1 cellular context compared by ENCODE assay signal in the genomic region with DNA sequence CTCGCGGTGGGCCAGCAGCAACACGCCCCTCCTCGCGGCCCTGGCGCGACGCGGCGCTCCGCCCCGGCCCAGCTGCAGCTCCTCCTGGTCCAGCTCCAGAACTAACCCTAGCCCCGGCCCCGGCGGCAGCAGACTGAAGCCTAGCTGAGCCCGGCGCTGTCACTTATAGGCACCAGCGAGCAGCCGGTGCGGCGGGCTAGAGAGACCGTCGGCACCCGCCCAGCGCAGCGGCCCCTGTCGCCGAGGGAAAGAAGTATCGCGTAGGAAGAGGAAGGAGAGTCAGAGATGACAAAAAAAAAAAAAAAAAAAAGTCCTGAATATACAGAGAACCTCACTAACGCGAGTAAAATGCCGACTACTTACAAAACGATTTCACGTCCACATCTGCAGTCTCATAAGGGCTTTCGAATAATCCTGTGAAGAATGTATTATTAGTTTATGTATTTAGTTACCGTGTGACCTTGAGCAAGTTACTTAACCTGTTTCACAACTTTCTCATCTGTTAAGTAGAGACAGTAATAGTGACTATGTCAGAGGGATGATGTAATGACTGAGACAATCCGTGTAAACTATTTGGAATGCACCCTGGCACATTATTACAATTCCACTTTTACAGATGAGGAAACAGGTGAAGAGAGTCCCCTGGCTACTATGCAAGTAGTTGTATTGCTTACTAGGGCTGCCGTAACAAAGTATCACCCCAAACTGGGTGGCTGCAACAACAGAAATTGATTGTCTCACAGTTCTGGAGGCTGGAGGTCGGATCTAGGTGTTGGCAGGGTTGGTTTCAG.
TF ChIP-seq lines count a peak whose summit lies in the region.

A gene (minus strand): TSS at position 135 of the 791 bp plus-strand sequence. CDS start 791 bp downstream, outside the sequence.

TF ChIP-seq in HepG2, 621 proteins besides CTCF, POLR2A, EP300 and RAD21 (continued from another document and continues in another):
- TF ChIP-seq, protein P1, sequence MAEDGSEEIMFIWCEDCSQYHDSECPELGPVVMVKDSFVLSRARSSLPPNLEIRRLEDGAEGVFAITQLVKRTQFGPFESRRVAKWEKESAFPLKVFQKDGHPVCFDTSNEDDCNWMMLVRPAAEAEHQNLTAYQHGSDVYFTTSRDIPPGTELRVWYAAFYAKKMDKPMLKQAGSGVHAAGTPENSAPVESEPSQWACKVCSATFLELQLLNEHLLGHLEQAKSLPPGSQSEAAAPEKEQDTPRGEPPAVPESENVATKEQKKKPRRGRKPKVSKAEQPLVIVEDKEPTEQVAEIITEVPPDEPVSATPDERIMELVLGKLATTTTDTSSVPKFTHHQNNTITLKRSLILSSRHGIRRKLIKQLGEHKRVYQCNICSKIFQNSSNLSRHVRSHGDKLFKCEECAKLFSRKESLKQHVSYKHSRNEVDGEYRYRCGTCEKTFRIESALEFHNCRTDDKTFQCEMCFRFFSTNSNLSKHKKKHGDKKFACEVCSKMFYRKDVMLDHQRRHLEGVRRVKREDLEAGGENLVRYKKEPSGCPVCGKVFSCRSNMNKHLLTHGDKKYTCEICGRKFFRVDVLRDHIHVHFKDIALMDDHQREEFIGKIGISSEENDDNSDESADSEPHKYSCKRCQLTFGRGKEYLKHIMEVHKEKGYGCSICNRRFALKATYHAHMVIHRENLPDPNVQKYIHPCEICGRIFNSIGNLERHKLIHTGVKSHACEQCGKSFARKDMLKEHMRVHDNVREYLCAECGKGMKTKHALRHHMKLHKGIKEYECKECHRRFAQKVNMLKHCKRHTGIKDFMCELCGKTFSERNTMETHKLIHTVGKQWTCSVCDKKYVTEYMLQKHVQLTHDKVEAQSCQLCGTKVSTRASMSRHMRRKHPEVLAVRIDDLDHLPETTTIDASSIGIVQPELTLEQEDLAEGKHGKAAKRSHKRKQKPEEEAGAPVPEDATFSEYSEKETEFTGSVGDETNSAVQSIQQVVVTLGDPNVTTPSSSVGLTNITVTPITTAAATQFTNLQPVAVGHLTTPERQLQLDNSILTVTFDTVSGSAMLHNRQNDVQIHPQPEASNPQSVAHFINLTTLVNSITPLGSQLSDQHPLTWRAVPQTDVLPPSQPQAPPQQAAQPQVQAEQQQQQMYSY (CRISPR knock-in tag; IDR thresholded peaks at IDR 0.05) = peak; percentile 79
- TF ChIP-seq, protein P2, sequence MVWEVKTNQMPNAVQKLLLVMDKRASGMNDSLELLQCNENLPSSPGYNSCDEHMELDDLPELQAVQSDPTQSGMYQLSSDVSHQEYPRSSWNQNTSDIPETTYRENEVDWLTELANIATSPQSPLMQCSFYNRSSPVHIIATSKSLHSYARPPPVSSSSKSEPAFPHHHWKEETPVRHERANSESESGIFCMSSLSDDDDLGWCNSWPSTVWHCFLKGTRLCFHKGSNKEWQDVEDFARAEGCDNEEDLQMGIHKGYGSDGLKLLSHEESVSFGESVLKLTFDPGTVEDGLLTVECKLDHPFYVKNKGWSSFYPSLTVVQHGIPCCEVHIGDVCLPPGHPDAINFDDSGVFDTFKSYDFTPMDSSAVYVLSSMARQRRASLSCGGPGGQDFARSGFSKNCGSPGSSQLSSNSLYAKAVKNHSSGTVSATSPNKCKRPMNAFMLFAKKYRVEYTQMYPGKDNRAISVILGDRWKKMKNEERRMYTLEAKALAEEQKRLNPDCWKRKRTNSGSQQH (CRISPR knock-in tag; IDR thresholded peaks at IDR 0.05; ENCODE audit: low read depth) = 0 out of 2 replicates have a peak, but pooled peaks have one; percentile 5
- TF ChIP-seq, protein P3, sequence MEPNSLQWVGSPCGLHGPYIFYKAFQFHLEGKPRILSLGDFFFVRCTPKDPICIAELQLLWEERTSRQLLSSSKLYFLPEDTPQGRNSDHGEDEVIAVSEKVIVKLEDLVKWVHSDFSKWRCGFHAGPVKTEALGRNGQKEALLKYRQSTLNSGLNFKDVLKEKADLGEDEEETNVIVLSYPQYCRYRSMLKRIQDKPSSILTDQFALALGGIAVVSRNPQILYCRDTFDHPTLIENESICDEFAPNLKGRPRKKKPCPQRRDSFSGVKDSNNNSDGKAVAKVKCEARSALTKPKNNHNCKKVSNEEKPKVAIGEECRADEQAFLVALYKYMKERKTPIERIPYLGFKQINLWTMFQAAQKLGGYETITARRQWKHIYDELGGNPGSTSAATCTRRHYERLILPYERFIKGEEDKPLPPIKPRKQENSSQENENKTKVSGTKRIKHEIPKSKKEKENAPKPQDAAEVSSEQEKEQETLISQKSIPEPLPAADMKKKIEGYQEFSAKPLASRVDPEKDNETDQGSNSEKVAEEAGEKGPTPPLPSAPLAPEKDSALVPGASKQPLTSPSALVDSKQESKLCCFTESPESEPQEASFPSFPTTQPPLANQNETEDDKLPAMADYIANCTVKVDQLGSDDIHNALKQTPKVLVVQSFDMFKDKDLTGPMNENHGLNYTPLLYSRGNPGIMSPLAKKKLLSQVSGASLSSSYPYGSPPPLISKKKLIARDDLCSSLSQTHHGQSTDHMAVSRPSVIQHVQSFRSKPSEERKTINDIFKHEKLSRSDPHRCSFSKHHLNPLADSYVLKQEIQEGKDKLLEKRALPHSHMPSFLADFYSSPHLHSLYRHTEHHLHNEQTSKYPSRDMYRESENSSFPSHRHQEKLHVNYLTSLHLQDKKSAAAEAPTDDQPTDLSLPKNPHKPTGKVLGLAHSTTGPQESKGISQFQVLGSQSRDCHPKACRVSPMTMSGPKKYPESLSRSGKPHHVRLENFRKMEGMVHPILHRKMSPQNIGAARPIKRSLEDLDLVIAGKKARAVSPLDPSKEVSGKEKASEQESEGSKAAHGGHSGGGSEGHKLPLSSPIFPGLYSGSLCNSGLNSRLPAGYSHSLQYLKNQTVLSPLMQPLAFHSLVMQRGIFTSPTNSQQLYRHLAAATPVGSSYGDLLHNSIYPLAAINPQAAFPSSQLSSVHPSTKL (CRISPR knock-in tag; IDR thresholded peaks at IDR 0.05) = peak; percentile 78
- peak; percentile 87; the same call in 1 of the 2 replicates for TF ChIP-seq ZKSCAN8 (CRISPR knock-in tag; IDR thresholded peaks at IDR 0.05; ENCODE audit: borderline replicate concordance)
- peak; percentile 22; the same call in 1 of the 2 replicates for TF ChIP-seq NR1H2 (CRISPR knock-in tag; IDR thresholded peaks at IDR 0.05; ENCODE audit: borderline replicate concordance, low read depth)
- TF ChIP-seq, protein P4, sequence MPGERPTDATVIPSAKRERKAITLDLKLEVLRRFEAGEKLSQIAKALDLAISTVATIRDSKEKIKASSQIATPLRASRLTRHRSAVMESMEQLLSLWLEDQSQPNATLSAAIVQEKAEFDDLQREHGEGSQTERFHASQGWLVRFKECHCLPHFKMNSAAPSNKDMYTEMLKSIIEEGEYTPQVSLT (CRISPR knock-in tag; IDR thresholded peaks at IDR 0.05; ENCODE audit: borderline replicate concordance, low read depth) = no peak; the same call in 1 of the 2 replicates
- TF ChIP-seq POLR2AphosphoS2 (IDR thresholded peaks at IDR 0.05; ENCODE audit: low read depth, low read length) = no peak; the same call in 1 of the 2 replicates
- TF ChIP-seq XRCC5 (optimal IDR thresholded peaks at IDR 0.05; ENCODE audit: low read length) = peak; percentile 95
- TF ChIP-seq ZNF772 (CRISPR knock-in tag; IDR thresholded peaks at IDR 0.05) = peak; percentile 90
- peak; percentile 46; the same call in 1 of the 2 replicates for TF ChIP-seq ZFP82 (CRISPR knock-in tag; IDR thresholded peaks at IDR 0.05; ENCODE audit: borderline replicate concordance)
- no peak for TF ChIP-seq ZSCAN22 (CRISPR knock-in tag; IDR thresholded peaks at IDR 0.05)
- peak; percentile 45; the same call in 1 of the 2 replicates for TF ChIP-seq ZNF7 (CRISPR knock-in tag; IDR thresholded peaks at IDR 0.05)
- TF ChIP-seq SP1 (IDR thresholded peaks at IDR 0.05) = no peak
- TF ChIP-seq SP1 (CRISPR knock-in tag; IDR thresholded peaks at IDR 0.05) = peak; percentile 46; the same call in 1 of the 2 replicates
- no peak for TF ChIP-seq MATR3 (CRISPR knock-in tag; IDR thresholded peaks at IDR 0.05)
- peak; percentile 80 for TF ChIP-seq PHF8 (CRISPR knock-in tag; IDR thresholded peaks at IDR 0.05)
- TF ChIP-seq ZBTB7B (CRISPR knock-in tag; IDR thresholded peaks at IDR 0.05) = peak; percentile 87
- TF ChIP-seq, protein P5, sequence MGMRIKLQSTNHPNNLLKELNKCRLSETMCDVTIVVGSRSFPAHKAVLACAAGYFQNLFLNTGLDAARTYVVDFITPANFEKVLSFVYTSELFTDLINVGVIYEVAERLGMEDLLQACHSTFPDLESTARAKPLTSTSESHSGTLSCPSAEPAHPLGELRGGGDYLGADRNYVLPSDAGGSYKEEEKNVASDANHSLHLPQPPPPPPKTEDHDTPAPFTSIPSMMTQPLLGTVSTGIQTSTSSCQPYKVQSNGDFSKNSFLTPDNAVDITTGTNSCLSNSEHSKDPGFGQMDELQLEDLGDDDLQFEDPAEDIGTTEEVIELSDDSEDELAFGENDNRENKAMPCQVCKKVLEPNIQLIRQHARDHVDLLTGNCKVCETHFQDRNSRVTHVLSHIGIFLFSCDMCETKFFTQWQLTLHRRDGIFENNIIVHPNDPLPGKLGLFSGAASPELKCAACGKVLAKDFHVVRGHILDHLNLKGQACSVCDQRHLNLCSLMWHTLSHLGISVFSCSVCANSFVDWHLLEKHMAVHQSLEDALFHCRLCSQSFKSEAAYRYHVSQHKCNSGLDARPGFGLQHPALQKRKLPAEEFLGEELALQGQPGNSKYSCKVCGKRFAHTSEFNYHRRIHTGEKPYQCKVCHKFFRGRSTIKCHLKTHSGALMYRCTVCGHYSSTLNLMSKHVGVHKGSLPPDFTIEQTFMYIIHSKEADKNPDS (CRISPR knock-in tag; IDR thresholded peaks at IDR 0.05) = no peak
- TF ChIP-seq ZNF674 (CRISPR knock-in tag; IDR thresholded peaks at IDR 0.05; ENCODE audit: low read depth) = peak; percentile 95; the same call in 1 of the 2 replicates
- TF ChIP-seq, protein P6, sequence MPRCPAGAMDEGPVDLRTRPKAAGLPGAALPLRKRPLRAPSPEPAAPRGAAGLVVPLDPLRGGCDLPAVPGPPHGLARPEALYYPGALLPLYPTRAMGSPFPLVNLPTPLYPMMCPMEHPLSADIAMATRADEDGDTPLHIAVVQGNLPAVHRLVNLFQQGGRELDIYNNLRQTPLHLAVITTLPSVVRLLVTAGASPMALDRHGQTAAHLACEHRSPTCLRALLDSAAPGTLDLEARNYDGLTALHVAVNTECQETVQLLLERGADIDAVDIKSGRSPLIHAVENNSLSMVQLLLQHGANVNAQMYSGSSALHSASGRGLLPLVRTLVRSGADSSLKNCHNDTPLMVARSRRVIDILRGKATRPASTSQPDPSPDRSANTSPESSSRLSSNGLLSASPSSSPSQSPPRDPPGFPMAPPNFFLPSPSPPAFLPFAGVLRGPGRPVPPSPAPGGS (CRISPR knock-in tag; IDR thresholded peaks at IDR 0.05) = peak; percentile 91; the same call in 1 of the 2 replicates
- TF ChIP-seq ARNT (IDR thresholded peaks at IDR 0.05) = no peak
- peak in 1 of 2 experiments; percentile 98; a peak in 2 of 4 replicates for TF ChIP-seq KLF16 (CRISPR knock-in tag; IDR thresholded peaks at IDR 0.05)
- no peak for TF ChIP-seq EHMT2 (IDR thresholded peaks at IDR 0.05; ENCODE audit: borderline replicate concordance, low read depth, low read length)
- no peak for TF ChIP-seq ZNF33B (CRISPR knock-in tag; IDR thresholded peaks at IDR 0.05)
- peak; percentile 91; the same call in 1 of the 2 replicates for TF ChIP-seq ZSCAN12 (CRISPR knock-in tag; IDR thresholded peaks at IDR 0.05)
- no peak for TF ChIP-seq MYNN (CRISPR knock-in tag; IDR thresholded peaks at IDR 0.05; ENCODE audit: low read depth)
- peak; percentile 90; the same call in 1 of the 2 replicates for TF ChIP-seq ZNF138 (CRISPR knock-in tag; IDR thresholded peaks at IDR 0.05; ENCODE audit: low read depth)
- peak; percentile 96 for TF ChIP-seq ERF (CRISPR knock-in tag; IDR thresholded peaks at IDR 0.05)
- TF ChIP-seq, protein P7, sequence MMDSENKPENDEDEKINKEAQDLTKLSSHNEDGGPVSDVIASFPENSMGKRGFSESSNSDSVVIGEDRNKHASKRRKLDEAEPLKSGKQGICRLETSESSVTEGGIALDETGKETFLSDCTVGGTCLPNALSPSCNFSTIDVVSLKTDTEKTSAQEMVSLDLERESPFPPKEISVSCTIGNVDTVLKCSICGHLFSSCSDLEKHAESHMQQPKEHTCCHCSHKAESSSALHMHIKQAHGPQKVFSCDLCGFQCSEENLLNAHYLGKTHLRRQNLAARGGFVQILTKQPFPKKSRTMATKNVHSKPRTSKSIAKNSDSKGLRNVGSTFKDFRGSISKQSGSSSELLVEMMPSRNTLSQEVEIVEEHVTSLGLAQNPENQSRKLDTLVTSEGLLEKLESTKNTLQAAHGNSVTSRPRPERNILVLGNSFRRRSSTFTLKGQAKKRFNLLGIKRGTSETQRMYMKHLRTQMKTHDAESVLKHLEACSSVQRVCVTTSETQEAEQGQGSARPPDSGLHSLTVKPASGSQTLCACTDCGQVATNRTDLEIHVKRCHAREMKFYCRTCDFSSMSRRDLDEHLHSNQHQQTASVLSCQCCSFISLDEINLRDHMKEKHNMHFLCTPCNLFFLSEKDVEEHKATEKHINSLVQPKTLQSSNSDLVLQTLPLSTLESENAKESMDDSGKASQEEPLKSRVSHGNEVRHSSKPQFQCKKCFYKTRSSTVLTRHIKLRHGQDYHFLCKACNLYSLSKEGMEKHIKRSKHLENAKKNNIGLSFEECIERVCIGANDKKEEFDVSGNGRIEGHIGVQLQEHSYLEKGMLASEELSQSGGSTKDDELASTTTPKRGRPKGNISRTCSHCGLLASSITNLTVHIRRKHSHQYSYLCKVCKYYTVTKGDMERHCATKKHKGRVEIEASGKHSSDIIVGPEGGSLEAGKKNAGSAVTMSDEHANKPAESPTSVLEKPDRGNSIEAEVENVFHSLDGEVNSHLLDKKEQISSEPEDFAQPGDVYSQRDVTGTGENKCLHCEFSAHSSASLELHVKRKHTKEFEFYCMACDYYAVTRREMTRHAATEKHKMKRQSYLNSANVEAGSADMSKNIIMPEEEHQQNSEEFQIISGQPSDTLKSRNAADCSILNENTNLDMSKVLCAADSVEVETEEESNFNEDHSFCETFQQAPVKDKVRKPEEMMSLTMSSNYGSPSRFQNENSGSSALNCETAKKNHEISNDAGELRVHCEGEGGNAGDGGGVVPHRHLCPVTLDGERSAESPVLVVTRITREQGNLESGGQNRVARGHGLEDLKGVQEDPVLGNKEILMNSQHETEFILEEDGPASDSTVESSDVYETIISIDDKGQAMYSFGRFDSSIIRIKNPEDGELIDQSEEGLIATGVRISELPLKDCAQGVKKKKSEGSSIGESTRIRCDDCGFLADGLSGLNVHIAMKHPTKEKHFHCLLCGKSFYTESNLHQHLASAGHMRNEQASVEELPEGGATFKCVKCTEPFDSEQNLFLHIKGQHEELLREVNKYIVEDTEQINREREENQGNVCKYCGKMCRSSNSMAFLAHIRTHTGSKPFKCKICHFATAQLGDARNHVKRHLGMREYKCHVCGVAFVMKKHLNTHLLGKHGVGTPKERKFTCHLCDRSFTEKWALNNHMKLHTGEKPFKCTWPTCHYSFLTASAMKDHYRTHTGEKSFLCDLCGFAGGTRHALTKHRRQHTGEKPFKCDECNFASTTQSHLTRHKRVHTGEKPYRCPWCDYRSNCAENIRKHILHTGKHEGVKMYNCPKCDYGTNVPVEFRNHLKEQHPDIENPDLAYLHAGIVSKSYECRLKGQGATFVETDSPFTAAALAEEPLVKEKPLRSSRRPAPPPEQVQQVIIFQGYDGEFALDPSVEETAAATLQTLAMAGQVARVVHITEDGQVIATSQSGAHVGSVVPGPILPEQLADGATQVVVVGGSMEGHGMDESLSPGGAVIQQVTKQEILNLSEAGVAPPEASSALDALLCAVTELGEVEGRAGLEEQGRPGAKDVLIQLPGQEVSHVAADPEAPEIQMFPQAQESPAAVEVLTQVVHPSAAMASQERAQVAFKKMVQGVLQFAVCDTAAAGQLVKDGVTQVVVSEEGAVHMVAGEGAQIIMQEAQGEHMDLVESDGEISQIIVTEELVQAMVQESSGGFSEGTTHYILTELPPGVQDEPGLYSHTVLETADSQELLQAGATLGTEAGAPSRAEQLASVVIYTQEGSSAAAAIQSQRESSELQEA (CRISPR knock-in tag; IDR thresholded peaks at IDR 0.05; ENCODE audit: not compliant biosample characterization) = peak; percentile 56
- TF ChIP-seq EZH2 (conservative IDR thresholded peaks at IDR 0.05; ENCODE audit: low read depth, low read length) = no peak
- TF ChIP-seq ISX (CRISPR knock-in tag; conservative IDR thresholded peaks at IDR 0.05) = peak; percentile 91; the same call in 1 of the 2 replicates
- TF ChIP-seq ZMYM3 (CRISPR knock-in tag; IDR thresholded peaks at IDR 0.05) = peak; percentile 46; the same call in 1 of the 2 replicates
